10 cellular contexts compared by ENCODE assay signal in the genomic region with DNA sequence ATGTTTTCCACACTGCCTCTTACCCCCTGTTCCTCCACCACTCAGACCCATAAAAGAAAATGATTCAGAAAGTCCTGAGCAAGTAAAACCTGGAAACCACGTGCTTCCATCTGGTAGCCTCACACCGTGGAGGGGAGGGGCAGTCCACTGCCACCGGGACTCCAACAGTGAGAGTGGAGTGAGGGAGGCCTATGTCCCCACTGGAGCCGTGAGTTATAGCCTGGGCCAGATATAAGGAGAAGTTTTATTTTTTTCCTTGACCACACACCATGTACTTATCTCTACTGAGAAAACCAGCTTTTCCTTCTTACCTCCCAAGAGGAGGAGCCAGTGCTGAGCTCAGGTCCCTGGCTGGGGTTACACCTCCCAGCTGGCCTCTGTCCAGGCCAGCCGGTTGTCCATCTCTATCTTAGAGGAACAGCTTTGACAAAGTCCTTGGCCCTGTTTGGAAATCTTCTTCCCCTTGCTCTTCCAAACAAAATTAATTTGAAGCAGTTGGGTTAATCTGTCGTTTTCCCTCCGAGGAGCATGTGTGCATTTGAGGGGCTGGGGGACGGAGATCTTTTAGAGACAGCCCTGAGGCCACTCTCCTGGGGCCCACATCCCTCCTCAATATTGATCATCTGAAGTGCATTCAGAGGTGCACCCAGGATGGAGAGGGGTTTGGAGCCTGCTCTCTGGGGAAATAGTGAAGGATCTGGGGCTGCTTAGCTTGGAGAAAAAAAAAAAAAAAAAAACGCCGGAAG. TPM values are rescaled to one million over a fixed set of nuclear protein-coding genes. Genes with fewer than 3 reads are reported as not detected.
DNase-seq lines count a peak whose midpoint lies in the region; ATAC-seq, FAIRE-seq and TF ChIP-seq lines count a peak whose summit lies in the region.
"Had no signal": no experiment of that assay in that cellular context is flagged by ENCODE, and none has a peak within 500 bp of the region (broad histone marks: within the 10 kb centered on the region; RNA-seq: fewer than 3 reads in every experiment).

No MANE protein-coding gene starts in this region.

- peak overlapping the region; percentile 45 for H3K4me2 ChIP-seq in Loucy (ENCODE audit: low read depth, low read length, poor library complexity, severe bottlenecking)

- H3K9me3 ChIP-seq in Loucy (ENCODE audit: insufficient read depth, low read depth, low read length): no peaks in the 10 kb centered on the region
- H3K9me3 ChIP-seq in pancreas: no peaks in the 10 kb centered on the region
- H3K9me3 ChIP-seq: sigmoid colon had no signal

- WGBS in pancreas, 2 donors: 33 to 37% methylated on average over 10 of the region's 10 CpGs

- intact Hi-C loops in pancreas (cut with DNase I): no loop called here

- TF ChIP-seq CTCF in Loucy (conservative IDR thresholded peaks at IDR 0.05; ENCODE audit: low read length) (no peak), pancreas (IDR thresholded peaks at IDR 0.05) (no peak)

- H3K27ac ChIP-seq in pancreas: peak overlapping the region in 1 of 4 donors; percentile 27
- H3K27ac ChIP-seq: sigmoid colon had no signal

- H3K79me2 ChIP-seq in Loucy (ENCODE audit: insufficient read depth, low read length): no peaks in the 10 kb centered on the region

- H3F3A ChIP-seq in Loucy (ENCODE audit: low read depth): no peaks in the 10 kb centered on the region

- peak; percentile 93 to 97 (median 95) for ATAC-seq in pancreas
- ATAC-seq in HG02884 (IDR thresholded peaks at IDR 0.05; ENCODE audit: unreplicated experiment): no peak
- ATAC-seq in HG03520 (IDR thresholded peaks at IDR 0.05; ENCODE audit: unreplicated experiment): no peak
- ATAC-seq in HG02885 (IDR thresholded peaks at IDR 0.05; ENCODE audit: poor library complexity, unreplicated experiment): no peak

- FAIRE-seq in endometrium (lab: Jason Lieb, UNC): peak; percentile 80
- no peak for FAIRE-seq in pancreas (lab: Jason Lieb, UNC)

- H3K27me3 ChIP-seq in Loucy (ENCODE audit: insufficient read depth, low read length, poor library complexity, severe bottlenecking): no peaks in the 10 kb centered on the region
- no peaks in the 10 kb centered on the region for H3K27me3 ChIP-seq in pancreas
- H3K27me3 ChIP-seq: sigmoid colon had no signal

- no peaks in the 10 kb centered on the region for H3K9me2 ChIP-seq in Loucy (replicated peaks; ENCODE audit: low read depth, low read length)

- no peaks in the 10 kb centered on the region for H4K20me1 ChIP-seq in Loucy (ENCODE audit: insufficient read depth, low read length, poor library complexity, severe bottlenecking)

- H3K4me3 ChIP-seq in Loucy (ENCODE audit: low read length, poor library complexity, severe bottlenecking) (no peak overlapping the region), pancreas (peak overlapping the region in 1 of 4 donors; percentile 3)
- H3K4me3 ChIP-seq: sigmoid colon had no signal

- H3K9ac ChIP-seq in Loucy (ENCODE audit: low read depth, low read length, poor library complexity, severe bottlenecking): no peak overlapping the region

- no peaks in the 10 kb centered on the region for H3K36me3 ChIP-seq in Loucy (ENCODE audit: insufficient read depth, low read length)
- H3K36me3 ChIP-seq in pancreas: no peaks in the 10 kb centered on the region
- H3K36me3 ChIP-seq: sigmoid colon had no signal

- peak; percentile 50 for DNase-seq in EH (ENCODE audit: low read depth)
- peak; percentile 49 to 70 (median 54) for DNase-seq in pancreas
- DNase-seq in COR-L47 (lab: John Stamatoyannopoulos, UW): no peak
- DNase-seq: Karpas-422, sigmoid colon had no signal

- peaks cover 13% of the 10 kb centered on the region for H3K4me1 ChIP-seq in Loucy (ENCODE audit: insufficient read depth, low read length, poor library complexity, severe bottlenecking)
- H3K4me1 ChIP-seq in pancreas: peaks cover 0 to 5% (median 4%) of the 10 kb centered on the region in 3 donors

- H2AFZ ChIP-seq in Loucy (ENCODE audit: low read length): peak overlapping the region; percentile 46

RNA-seq across cellular contexts. Expression of gene SERBP1, which starts 49.1 kb away (rescaled TPM):
- total RNA-seq in pancreas: 100 to 1,000 TPM in 3 of 6 donors, 10 to 100 TPM in 3; 68.0 to 138 (median 101) TPM
- polyA plus RNA-seq in pancreas: 10 to 100 TPM; 38.8 to 62.9 TPM

Comparison
In these comparisons a context has a peak if more than half of its experiments do, and no peak if none do; other contexts are left out.
1. ATAC-seq: peak in pancreas (4 of 4); none in HG02884 (single experiment), HG03520 (single experiment) and HG02885 (single experiment).